18 cellular contexts compared by ENCODE assay signal in the genomic region with DNA sequence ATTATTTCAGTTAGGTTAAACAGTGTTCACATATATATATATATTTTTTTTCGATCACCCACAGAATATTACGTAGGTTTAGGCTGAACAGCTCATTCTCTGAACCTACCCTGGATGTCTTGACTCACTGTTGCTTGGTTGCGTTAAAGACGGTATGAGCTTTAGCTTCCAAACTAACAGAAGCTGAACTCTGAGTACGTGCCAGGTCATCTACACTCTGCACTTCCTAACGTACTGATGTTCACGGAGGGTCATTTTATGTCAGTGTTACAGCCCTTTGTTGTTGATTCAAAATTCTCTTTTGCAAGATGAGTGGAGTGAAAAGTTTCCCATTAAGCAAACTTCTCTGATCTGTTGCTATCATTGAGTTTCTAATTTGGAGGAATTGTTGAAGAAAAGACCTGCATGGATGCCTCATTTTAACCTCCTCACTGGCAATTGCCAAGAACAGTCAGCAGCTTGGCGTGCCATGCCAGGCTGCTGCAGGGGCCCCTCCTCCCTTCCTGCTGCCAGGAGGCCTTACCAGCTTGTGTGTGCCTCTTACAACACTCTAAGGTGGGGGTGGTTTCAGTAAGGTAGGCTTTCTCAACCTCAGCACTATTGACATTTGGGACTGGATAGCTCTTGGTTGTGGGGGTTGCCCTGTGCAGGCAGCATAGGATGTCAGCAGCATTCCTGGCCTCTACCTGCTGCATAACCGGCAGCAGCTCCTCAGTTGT. TPM values are rescaled to one million over a fixed set of nuclear protein-coding genes. Genes with fewer than 3 reads are reported as not detected.
DNase-seq lines count a peak whose midpoint lies in the region; ATAC-seq, FAIRE-seq and TF ChIP-seq lines count a peak whose summit lies in the region.
"Had no signal": no experiment of that assay in that cellular context is flagged by ENCODE, and none has a peak within 500 bp of the region (broad histone marks: within the 10 kb centered on the region; RNA-seq: fewer than 3 reads in every experiment).

No MANE protein-coding gene starts in this region.

- H3K4me3 ChIP-seq in fibroblast of lung (replicated peaks in 1 of 4; ENCODE audit: control extremely low read depth in 1 of 4, insufficient read depth in 1 of 4, low read depth in 3 of 4, low read length in 4 of 4): no peak overlapping the region
- H3K4me3 ChIP-seq in lower lobe of right lung: no peak overlapping the region
- no peak overlapping the region for H3K4me3 ChIP-seq in effector memory CD4-positive, alpha-beta T cell (ENCODE audit: insufficient read depth, low read depth, low read length, poor library complexity, severe bottlenecking)
- H3K4me3 ChIP-seq: SK-N-MC, suprapubic skin had no signal

- ATAC-seq in lower lobe of right lung (peak; percentile 96 to 97), HG02884 (IDR thresholded peaks at IDR 0.05; ENCODE audit: unreplicated experiment) (no peak)

- no peaks in the 10 kb centered on the region for H4K20me1 ChIP-seq in fibroblast of lung (ENCODE audit: control insufficient read depth, extremely low read depth, insufficient read depth, low read length)

- H3K9ac ChIP-seq in fibroblast of lung (ENCODE audit: insufficient read depth, low read length): no peak overlapping the region

- H2AFZ ChIP-seq in fibroblast of lung (ENCODE audit: low read length): no peak overlapping the region

- no peaks in the 10 kb centered on the region for H3K36me3 ChIP-seq in fibroblast of lung (ENCODE audit: control insufficient read depth, insufficient read depth, low read length)
- no peaks in the 10 kb centered on the region for H3K36me3 ChIP-seq in lower lobe of right lung
- no peaks in the 10 kb centered on the region for H3K36me3 ChIP-seq in effector memory CD4-positive, alpha-beta T cell (ENCODE audit: control insufficient read depth, insufficient read depth, low read length)
- H3K36me3 ChIP-seq: suprapubic skin had no signal

- H3K27me3 ChIP-seq in fibroblast of lung (ENCODE audit: control insufficient read depth, insufficient read depth, low read length) (no peaks in the 10 kb centered on the region), lower lobe of right lung (ENCODE audit: low read depth) (no peaks in the 10 kb centered on the region)
- H3K27me3 ChIP-seq in effector memory CD4-positive, alpha-beta T cell (replicated peaks; ENCODE audit: control insufficient read depth, insufficient read depth, low read length, poor library complexity, severe bottlenecking): no peaks in the 10 kb centered on the region
- H3K27me3 ChIP-seq: suprapubic skin had no signal

- DNase-seq in ELF-1 (ENCODE audit: low read depth, low spot score) (peak; percentile 13), RCC 7860 (ENCODE audit: low spot score) (peak; percentile 78), fibroblast of lung (ENCODE audit: low read depth in 2 of 2) (peak; percentile 59 to 82), lower lobe of right lung (peak; percentile 77), NCI-H69 (lab: John Stamatoyannopoulos, UW) (no peak), NK-92 (lab: John Stamatoyannopoulos, UW; ENCODE audit: unreplicated experiment) (no peak)
- DNase-seq in effector memory CD4-positive, alpha-beta T cell: no peak
- DNase-seq: activated CD4-positive, alpha-beta T cell treated with anti-CD3 and anti-CD28 coated beads, Interleukin-2, amount 50 U/mL, for 1 hour; Caco-2; Kasumi-1; NCI-H1694; stimulated activated CD4-positive, alpha-beta T cell treated with anti-CD3 and anti-CD28 coated beads, Interleukin-4, amount 100 ng/mL, for 24 hours; stimulated activated CD8-positive, alpha-beta memory T cell treated with anti-CD3 and anti-CD28 coated beads, Interleukin-4, amount 100 ng/mL, for 48 hours had no signal

- H3K79me2 ChIP-seq in fibroblast of lung (ENCODE audit: control insufficient read depth, insufficient read depth, low read length): no peaks in the 10 kb centered on the region

- intact Hi-C loops in lower lobe of right lung (cut with DNase I): no loop called here

- TF ChIP-seq CTCF in fibroblast of lung (conservative IDR thresholded peaks at IDR 0.05 in 1 of 2, IDR thresholded peaks at IDR 0.05 in 1 of 2; ENCODE audit: low read depth in 1 of 2, low read length in 2 of 2) (no peak), lower lobe of right lung (IDR thresholded peaks at IDR 0.05) (no peak)

- FAIRE-seq in RCC 7860 (lab: Jason Lieb, UNC): no peak
- FAIRE-seq: frontal cortex, TTC549 had no signal

- H3K4me1 ChIP-seq in fibroblast of lung (ENCODE audit: control insufficient read depth, extremely low read depth, insufficient read depth, low read length) (peaks cover 22% of the 10 kb centered on the region), lower lobe of right lung (peaks cover 9% of the 10 kb centered on the region)
- no peaks in the 10 kb centered on the region for H3K4me1 ChIP-seq in effector memory CD4-positive, alpha-beta T cell (ENCODE audit: control insufficient read depth, insufficient read depth, low read length, poor library complexity, severe bottlenecking)
- H3K4me1 ChIP-seq: Caco-2 had no signal

- H3K4me2 ChIP-seq in fibroblast of lung (ENCODE audit: extremely low read depth, insufficient read depth, low read length): no peak overlapping the region

- H3K27ac ChIP-seq in fibroblast of lung (ENCODE audit: insufficient read depth, low read length) (no peak overlapping the region), lower lobe of right lung (no peak overlapping the region)
- H3K27ac ChIP-seq in effector memory CD4-positive, alpha-beta T cell (ENCODE audit: insufficient read depth, low read length, poor library complexity, severe bottlenecking): no peak overlapping the region
- H3K27ac ChIP-seq: SK-N-MC, suprapubic skin had no signal

- H3K9me3 ChIP-seq in fibroblast of lung (ENCODE audit: control insufficient read depth, insufficient read depth, low read depth, low read length) (no peaks in the 10 kb centered on the region), lower lobe of right lung (no peaks in the 10 kb centered on the region)
- no peaks in the 10 kb centered on the region for H3K9me3 ChIP-seq in effector memory CD4-positive, alpha-beta T cell (ENCODE audit: control insufficient read depth, low read length)
- H3K9me3 ChIP-seq: Caco-2, suprapubic skin had no signal

RNA-seq across cellular contexts. Expression of a gene that starts 44.3 kb away (rescaled TPM):
- 0.51 and 0.66 TPM in 2 replicates for total RNA-seq in fibroblast of lung
- 0.05 and 0.34 TPM in 2 replicates for polyA plus RNA-seq in fibroblast of lung
- polyA plus RNA-seq in fibroblast of lung (2012): 0.08 and 0.37 TPM in 2 replicates
- polyA minus RNA-seq in fibroblast of lung (ENCODE audit: low replicate concordance): 0.08 TPM in 1 of 2 replicates, not detected in the other
- total RNA-seq in lower lobe of right lung: not detected
- total RNA-seq: Caco-2 had no signal

Comparison
In these comparisons a context has a peak if more than half of its experiments do, and no peak if none do; other contexts are left out.
1. DNase-seq: peak in ELF-1 (single experiment), RCC 7860 (single experiment), fibroblast of lung (2 of 2) and lower lobe of right lung (single experiment); none in NCI-H69 (single experiment), NK-92 (single experiment) and effector memory CD4-positive, alpha-beta T cell (0 of 3).